ENCODE assay signal across 27 cellular contexts in the genomic region with DNA sequence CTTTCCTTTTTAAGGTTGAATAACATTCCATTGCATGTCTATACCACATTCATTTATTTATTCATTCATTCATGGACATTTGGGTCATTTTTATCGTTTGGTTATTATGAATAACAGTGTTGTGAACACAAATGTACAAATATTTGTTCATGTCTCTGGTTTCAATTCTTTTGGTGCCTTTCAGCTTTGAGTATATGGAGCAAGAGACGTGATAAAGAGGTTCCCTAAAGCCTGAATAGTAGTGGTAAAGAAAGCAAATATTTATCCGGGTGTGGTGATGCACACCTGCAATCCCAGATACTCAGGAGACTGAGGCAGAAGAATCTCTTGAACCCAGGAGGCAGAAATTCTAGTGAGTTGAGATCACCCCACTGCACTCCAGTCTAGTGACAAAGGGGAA.
"Had no signal": no experiment of that assay in that cellular context is flagged by ENCODE, and none has a peak within 500 bp of the region (broad histone marks: within the 10 kb centered on the region; RNA-seq: fewer than 3 reads in every experiment).

No MANE protein-coding gene starts in this region.

- H3K9me3 ChIP-seq: adrenal gland, body of pancreas, colonic mucosa, esophagus squamous epithelium, heart right ventricle, ovary, right lobe of liver, thoracic aorta, uterus had no signal

- H3K36me3 ChIP-seq: adrenal gland, cardiac muscle cell, colonic mucosa, esophagus squamous epithelium, heart right ventricle, ovary, right lobe of liver, thoracic aorta, uterus had no signal

- H3K27me3 ChIP-seq: adrenal gland, body of pancreas, colonic mucosa, esophagus squamous epithelium, ovary, right lobe of liver, uterus had no signal

- H3K4me1 ChIP-seq: body of pancreas, colonic mucosa, right lobe of liver, uterus had no signal

- DNase-seq: activated CD4-positive, alpha-beta T cell treated with anti-CD3 and anti-CD28 coated beads for 4 hours; activated CD4-positive, alpha-beta T cell treated with anti-CD3 and anti-CD28 coated beads, Interleukin-2, amount 50 U/mL, for 4 hours; activated CD4-positive, CD25-positive, alpha-beta regulatory T cell; activated effector memory CD4-positive, alpha-beta T cell treated with Interleukin-2 at 50 U/mL for 16 hours; activated naive CD4-positive, alpha-beta T cell treated with Interleukin-2 at 50 U/mL for 16 hours; activated T-cell treated with anti-CD3 and anti-CD28 coated beads for 4 hours; adrenal gland; aorta; body of pancreas; cerebellar nuclear complex; colonic mucosa; effector CD8-positive, alpha-beta T cell; esophagus squamous epithelium; foreskin melanocyte; heart right ventricle; naive B cell; nephron progenitor cell; ovary; right lobe of liver; stimulated activated CD4-positive, alpha-beta T cell treated with anti-CD3 and anti-CD28 coated beads, Interleukin-12 subunit alpha, Interleukin-12 subunit beta, amount 100 ng/mL, for 4 hours; stimulated activated CD4-positive, alpha-beta T cell treated with anti-CD3 and anti-CD28 coated beads, Interleukin-4, amount 100 ng/mL, for 1 hour; uterus had no signal

- H3K27ac ChIP-seq: adrenal gland, body of pancreas, cardiac muscle cell, colonic mucosa, epithelial cell of prostate, esophagus squamous epithelium, heart right ventricle, ovary, right lobe of liver, skin epidermis, thoracic aorta, uterus had no signal

- FAIRE-seq: endometrium had no signal

- H3K4me3 ChIP-seq: adrenal gland, body of pancreas, cardiac muscle cell, colonic mucosa, esophagus squamous epithelium, heart right ventricle, ovary, right lobe of liver, skin epidermis, thoracic aorta, uterus had no signal

- ATAC-seq: body of pancreas, heart right ventricle, right lobe of liver had no signal
